In genomic region chr9:89314955-89315354, GRCh38 we compare ENCODE assay signal across 1 cellular context.
TF ChIP-seq lines count a peak whose summit lies in the region.

No MANE protein-coding gene starts in this region.

TF ChIP-seq in K562, 482 proteins besides CTCF, POLR2A, EP300 and RAD21 (continued from another document):
- TF ChIP-seq ZNF407 (IDR thresholded peaks at IDR 0.05; ENCODE audit: low read depth) (no peak), ZNF639 (CRISPR knock-in tag; conservative IDR thresholded peaks at IDR 0.05 in 1 of 2, IDR thresholded peaks at IDR 0.05 in 1 of 2) (no peak), CXXC5 (CRISPR knock-in tag; IDR thresholded peaks at IDR 0.05) (no peak), COPS2 (conservative IDR thresholded peaks at IDR 0.05) (no peak), ZNF444 (CRISPR knock-in tag; IDR thresholded peaks at IDR 0.05) (no peak), POLR2AphosphoS5 (IDR thresholded peaks at IDR 0.05; ENCODE audit: control insufficient read depth, insufficient read depth, low read depth, low read length) (no peak), LARP7 (IDR thresholded peaks at IDR 0.05) (no peak), RNF219 (CRISPR knock-in tag; IDR thresholded peaks at IDR 0.05) (no peak), SMC3 (conservative IDR thresholded peaks at IDR 0.05; ENCODE audit: insufficient read depth, low read depth, low read length) (no peak), THRAP3 (IDR thresholded peaks at IDR 0.05; ENCODE audit: borderline replicate concordance) (no peak)
- TF ChIP-seq, protein P1, sequence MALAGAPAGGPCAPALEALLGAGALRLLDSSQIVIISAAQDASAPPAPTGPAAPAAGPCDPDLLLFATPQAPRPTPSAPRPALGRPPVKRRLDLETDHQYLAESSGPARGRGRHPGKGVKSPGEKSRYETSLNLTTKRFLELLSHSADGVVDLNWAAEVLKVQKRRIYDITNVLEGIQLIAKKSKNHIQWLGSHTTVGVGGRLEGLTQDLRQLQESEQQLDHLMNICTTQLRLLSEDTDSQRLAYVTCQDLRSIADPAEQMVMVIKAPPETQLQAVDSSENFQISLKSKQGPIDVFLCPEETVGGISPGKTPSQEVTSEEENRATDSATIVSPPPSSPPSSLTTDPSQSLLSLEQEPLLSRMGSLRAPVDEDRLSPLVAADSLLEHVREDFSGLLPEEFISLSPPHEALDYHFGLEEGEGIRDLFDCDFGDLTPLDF (CRISPR knock-in tag; IDR thresholded peaks at IDR 0.05), result no peak
- TF ChIP-seq, protein P2, sequence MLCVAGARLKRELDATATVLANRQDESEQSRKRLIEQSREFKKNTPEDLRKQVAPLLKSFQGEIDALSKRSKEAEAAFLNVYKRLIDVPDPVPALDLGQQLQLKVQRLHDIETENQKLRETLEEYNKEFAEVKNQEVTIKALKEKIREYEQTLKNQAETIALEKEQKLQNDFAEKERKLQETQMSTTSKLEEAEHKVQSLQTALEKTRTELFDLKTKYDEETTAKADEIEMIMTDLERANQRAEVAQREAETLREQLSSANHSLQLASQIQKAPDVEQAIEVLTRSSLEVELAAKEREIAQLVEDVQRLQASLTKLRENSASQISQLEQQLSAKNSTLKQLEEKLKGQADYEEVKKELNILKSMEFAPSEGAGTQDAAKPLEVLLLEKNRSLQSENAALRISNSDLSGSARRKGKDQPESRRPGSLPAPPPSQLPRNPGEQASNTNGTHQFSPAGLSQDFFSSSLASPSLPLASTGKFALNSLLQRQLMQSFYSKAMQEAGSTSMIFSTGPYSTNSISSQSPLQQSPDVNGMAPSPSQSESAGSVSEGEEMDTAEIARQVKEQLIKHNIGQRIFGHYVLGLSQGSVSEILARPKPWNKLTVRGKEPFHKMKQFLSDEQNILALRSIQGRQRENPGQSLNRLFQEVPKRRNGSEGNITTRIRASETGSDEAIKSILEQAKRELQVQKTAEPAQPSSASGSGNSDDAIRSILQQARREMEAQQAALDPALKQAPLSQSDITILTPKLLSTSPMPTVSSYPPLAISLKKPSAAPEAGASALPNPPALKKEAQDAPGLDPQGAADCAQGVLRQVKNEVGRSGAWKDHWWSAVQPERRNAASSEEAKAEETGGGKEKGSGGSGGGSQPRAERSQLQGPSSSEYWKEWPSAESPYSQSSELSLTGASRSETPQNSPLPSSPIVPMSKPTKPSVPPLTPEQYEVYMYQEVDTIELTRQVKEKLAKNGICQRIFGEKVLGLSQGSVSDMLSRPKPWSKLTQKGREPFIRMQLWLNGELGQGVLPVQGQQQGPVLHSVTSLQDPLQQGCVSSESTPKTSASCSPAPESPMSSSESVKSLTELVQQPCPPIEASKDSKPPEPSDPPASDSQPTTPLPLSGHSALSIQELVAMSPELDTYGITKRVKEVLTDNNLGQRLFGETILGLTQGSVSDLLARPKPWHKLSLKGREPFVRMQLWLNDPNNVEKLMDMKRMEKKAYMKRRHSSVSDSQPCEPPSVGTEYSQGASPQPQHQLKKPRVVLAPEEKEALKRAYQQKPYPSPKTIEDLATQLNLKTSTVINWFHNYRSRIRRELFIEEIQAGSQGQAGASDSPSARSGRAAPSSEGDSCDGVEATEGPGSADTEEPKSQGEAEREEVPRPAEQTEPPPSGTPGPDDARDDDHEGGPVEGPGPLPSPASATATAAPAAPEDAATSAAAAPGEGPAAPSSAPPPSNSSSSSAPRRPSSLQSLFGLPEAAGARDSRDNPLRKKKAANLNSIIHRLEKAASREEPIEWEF (CRISPR knock-in tag; IDR thresholded peaks at IDR 0.05), result no peak
- TF ChIP-seq, protein P3, sequence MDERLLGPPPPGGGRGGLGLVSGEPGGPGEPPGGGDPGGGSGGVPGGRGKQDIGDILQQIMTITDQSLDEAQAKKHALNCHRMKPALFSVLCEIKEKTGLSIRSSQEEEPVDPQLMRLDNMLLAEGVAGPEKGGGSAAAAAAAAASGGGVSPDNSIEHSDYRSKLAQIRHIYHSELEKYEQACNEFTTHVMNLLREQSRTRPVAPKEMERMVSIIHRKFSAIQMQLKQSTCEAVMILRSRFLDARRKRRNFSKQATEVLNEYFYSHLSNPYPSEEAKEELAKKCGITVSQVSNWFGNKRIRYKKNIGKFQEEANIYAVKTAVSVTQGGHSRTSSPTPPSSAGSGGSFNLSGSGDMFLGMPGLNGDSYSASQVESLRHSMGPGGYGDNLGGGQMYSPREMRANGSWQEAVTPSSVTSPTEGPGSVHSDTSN (CRISPR knock-in tag; IDR thresholded peaks at IDR 0.05; ENCODE audit: low read depth), result no peak
- TF ChIP-seq, protein P3 (tag; conservative IDR thresholded peaks at IDR 0.05; ENCODE audit: low read depth), result no peak
